In the genomic region with DNA sequence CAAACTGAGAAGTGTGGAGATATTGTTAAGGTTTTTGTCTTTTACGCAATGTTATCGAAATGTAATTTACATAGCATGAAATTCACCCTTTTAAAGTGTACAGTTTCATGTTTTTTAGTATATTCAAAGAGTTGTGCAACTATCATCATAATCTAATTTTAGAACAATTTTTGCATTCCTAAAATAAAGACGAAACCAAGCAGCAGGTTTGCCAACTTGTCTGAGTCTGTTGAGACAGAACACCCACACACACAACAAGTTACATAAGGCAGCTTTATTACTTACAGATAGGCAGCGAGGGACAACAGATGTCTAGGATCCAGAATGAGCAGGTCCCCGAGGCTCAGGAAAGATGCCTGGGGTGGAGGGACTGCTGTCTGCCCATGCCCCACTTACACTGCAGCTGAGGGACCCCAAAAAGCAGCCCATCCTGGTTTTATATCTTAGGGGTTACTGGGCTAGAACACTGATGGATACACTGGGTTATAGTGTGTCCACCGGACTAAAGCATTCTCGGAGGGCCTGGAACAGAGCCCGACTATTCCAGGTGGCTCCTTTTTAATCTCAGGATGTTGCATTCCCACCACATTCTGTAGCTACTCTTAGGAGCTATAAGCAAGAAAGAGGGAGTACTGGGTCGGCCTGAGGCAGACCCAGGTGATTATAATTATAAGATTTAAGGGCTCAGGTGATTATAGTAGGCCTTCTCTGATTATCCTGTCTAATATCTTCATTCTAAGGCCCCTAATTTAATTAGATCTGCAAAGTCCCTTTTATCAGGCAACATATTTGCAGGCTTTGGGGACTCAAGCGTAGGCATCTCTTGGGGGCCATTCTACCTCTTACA, we compare ENCODE assay signal across 21 cellular contexts.
DNase-seq lines count a peak whose midpoint lies in the region; ATAC-seq and TF ChIP-seq lines count a peak whose summit lies in the region.
"Had no signal": no experiment of that assay in that cellular context is flagged by ENCODE, and none has a peak within 500 bp of the region (broad histone marks: within the 10 kb centered on the region; RNA-seq: fewer than 3 reads in every experiment).

No MANE protein-coding gene starts in this region.

- H3K4me3 ChIP-seq in AG04449 (ENCODE audit: low read depth, low read length) (no peak overlapping the region), fibroblast of pulmonary artery (replicated peaks; ENCODE audit: low read depth, low read length) (no peak overlapping the region)
- H3K4me3 ChIP-seq: ascending aorta, prostate gland, SJCRH30, thyroid gland had no signal

- peaks cover 3% of the 10 kb centered on the region for H3K9me3 Mint-ChIP-seq in mesothelial cell of epicardium
- H3K9me3 Mint-ChIP-seq: activated CD4-positive, alpha-beta memory T cell treated with anti-CD3 and anti-CD28 coated beads for 36 hours; activated T-helper 17 cell treated with anti-CD3 and anti-CD28 coated beads, Interleukin-2, amount 50 U/mL, for 72 hours had no signal

- no peak overlapping the region for H3K27ac Mint-ChIP-seq in mesothelial cell of epicardium
- H3K27ac Mint-ChIP-seq: activated CD4-positive, alpha-beta memory T cell treated with anti-CD3 and anti-CD28 coated beads for 36 hours; activated T-helper 17 cell treated with anti-CD3 and anti-CD28 coated beads, Interleukin-2, amount 50 U/mL, for 72 hours; B cell; IgD-negative memory B cell had no signal

- peaks cover 11% of the 10 kb centered on the region for H3K4me1 Mint-ChIP-seq in mesothelial cell of epicardium
- H3K4me1 Mint-ChIP-seq: activated T-helper 17 cell treated with anti-CD3 and anti-CD28 coated beads, Interleukin-2, amount 50 U/mL, for 72 hours; B cell; IgD-negative memory B cell had no signal

- peak; percentile 1 for DNase-seq in AG04449 (ENCODE audit: low read depth, low spot score)
- DNase-seq in GM03348 (ENCODE audit: low spot score), result peak; percentile 66
- peak; percentile 75 for DNase-seq in fibroblast of pulmonary artery (ENCODE audit: low read depth)
- DNase-seq in HuH-7 (ENCODE audit: low spot score), result no peak
- DNase-seq in mesothelial cell of epicardium (ENCODE audit: low spot score in 2 of 2, unreplicated experiment in 2 of 2), result no peak
- DNase-seq: activated CD4-positive, alpha-beta memory T cell treated with anti-CD3 and anti-CD28 coated beads for 36 hours; effector memory CD4-positive, alpha-beta T cell; GOT3; head of caudate nucleus; NCI-H1694; SJCRH30; thyroid gland had no signal

- no peak for TF ChIP-seq CTCF in AG04449 (IDR thresholded peaks at IDR 0.05; ENCODE audit: insufficient read depth, low read length, missing control alignments)
- no peak for TF ChIP-seq CTCF in fibroblast of pulmonary artery (IDR thresholded peaks at IDR 0.05; ENCODE audit: low read length, missing control alignments)
- no peak for TF ChIP-seq CTCF in mesothelial cell of epicardium (IDR thresholded peaks at IDR 0.05; ENCODE audit: unreplicated experiment)

- no peaks in the 10 kb centered on the region for H3K27me3 Mint-ChIP-seq in mesothelial cell of epicardium (ENCODE audit: low read depth)
- H3K27me3 Mint-ChIP-seq: activated T-helper 17 cell treated with anti-CD3 and anti-CD28 coated beads, Interleukin-2, amount 50 U/mL, for 72 hours; B cell; IgD-negative memory B cell had no signal

- CTCF ChIA-PET in AG04449 (lab: Yijun Ruan, JAX), result no interaction called here

- no peak overlapping the region for H3K4me3 Mint-ChIP-seq in mesothelial cell of epicardium
- H3K4me3 Mint-ChIP-seq: activated CD4-positive, alpha-beta memory T cell treated with anti-CD3 and anti-CD28 coated beads for 36 hours; activated T-helper 17 cell treated with anti-CD3 and anti-CD28 coated beads, Interleukin-2, amount 50 U/mL, for 72 hours; B cell; IgD-negative memory B cell had no signal

- no peaks in the 10 kb centered on the region for H3K36me3 Mint-ChIP-seq in mesothelial cell of epicardium
- H3K36me3 Mint-ChIP-seq: activated CD4-positive, alpha-beta memory T cell treated with anti-CD3 and anti-CD28 coated beads for 36 hours; IgD-negative memory B cell had no signal

- POLR2A ChIA-PET in AG04449 (lab: Yijun Ruan, JAX), result no interaction called here

- peak; percentile 72 for ATAC-seq in SK-N-SH treated with all-trans-retinoic acid at 6 μM for 48 hours
- ATAC-seq in HG03457 (IDR thresholded peaks at IDR 0.05; ENCODE audit: unreplicated experiment), result no peak
- ATAC-seq in HG03159 (IDR thresholded peaks at IDR 0.05; ENCODE audit: unreplicated experiment), result no peak
- ATAC-seq: activated T-helper 17 cell treated with anti-CD3 and anti-CD28 coated beads, Interleukin-2, amount 50 U/mL, for 72 hours; left lobe of liver had no signal

TF ChIP-seq in SK-N-SH treated with all-trans-retinoic acid at 6 μM for 48 hours, 23 proteins besides CTCF, POLR2A, EP300 and RAD21:
- TF ChIP-seq, protein P1, sequence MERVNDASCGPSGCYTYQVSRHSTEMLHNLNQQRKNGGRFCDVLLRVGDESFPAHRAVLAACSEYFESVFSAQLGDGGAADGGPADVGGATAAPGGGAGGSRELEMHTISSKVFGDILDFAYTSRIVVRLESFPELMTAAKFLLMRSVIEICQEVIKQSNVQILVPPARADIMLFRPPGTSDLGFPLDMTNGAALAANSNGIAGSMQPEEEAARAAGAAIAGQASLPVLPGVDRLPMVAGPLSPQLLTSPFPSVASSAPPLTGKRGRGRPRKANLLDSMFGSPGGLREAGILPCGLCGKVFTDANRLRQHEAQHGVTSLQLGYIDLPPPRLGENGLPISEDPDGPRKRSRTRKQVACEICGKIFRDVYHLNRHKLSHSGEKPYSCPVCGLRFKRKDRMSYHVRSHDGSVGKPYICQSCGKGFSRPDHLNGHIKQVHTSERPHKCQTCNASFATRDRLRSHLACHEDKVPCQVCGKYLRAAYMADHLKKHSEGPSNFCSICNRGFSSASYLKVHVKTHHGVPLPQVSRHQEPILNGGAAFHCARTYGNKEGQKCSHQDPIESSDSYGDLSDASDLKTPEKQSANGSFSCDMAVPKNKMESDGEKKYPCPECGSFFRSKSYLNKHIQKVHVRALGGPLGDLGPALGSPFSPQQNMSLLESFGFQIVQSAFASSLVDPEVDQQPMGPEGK (CRISPR knock-in tag; IDR thresholded peaks at IDR 0.05; ENCODE audit: borderline replicate concordance), result no peak
- TF ChIP-seq ISL1 (CRISPR knock-in tag; IDR thresholded peaks at IDR 0.05), result peak; percentile 69

Comparison
In these comparisons a context has a peak if more than half of its experiments do, and no peak if none do; other contexts are left out.
1. DNase-seq: peak in AG04449 (single experiment), GM03348 (single experiment) and fibroblast of pulmonary artery (single experiment); none in HuH-7 (single experiment) and mesothelial cell of epicardium (0 of 2).